Comparison of ENCODE assay signal across 8 cellular contexts in genomic region chr2:108447947-108448677, GRCh38. TPM values are rescaled to one million over a fixed set of nuclear protein-coding genes. Genes with fewer than 3 reads are reported as not detected.
DNase-seq lines count a peak whose midpoint lies in the region; ATAC-seq and TF ChIP-seq lines count a peak whose summit lies in the region.

No MANE protein-coding gene starts in this region.

- peaks cover 11% of the 10 kb centered on the region for H3K36me3 Mint-ChIP-seq in mesothelial cell of epicardium

- H3K36me3 ChIP-seq in MG63 = peaks cover 14% of the 10 kb centered on the region; the same call in 1 of the 2 replicates
- peaks cover 5% of the 10 kb centered on the region for H3K36me3 ChIP-seq in mammary epithelial cell (ENCODE audit: insufficient read depth, low read length)

- no peaks in the 10 kb centered on the region for H3K27me3 Mint-ChIP-seq in mesothelial cell of epicardium (ENCODE audit: low read depth)

- no peaks in the 10 kb centered on the region for H4K20me1 ChIP-seq in mammary epithelial cell (ENCODE audit: insufficient read depth, low read length)

- peaks cover 27% of the 10 kb centered on the region for H3K79me2 ChIP-seq in mammary epithelial cell (ENCODE audit: insufficient read depth, low read length)

- peak overlapping the region; percentile 75 for H3K27ac ChIP-seq in mammary epithelial cell (ENCODE audit: insufficient read depth, low read depth, low read length)

- DNase-seq in G401 (ENCODE audit: low spot score) = peak; percentile 27
- DNase-seq in MG63 = no peak
- DNase-seq in mammary epithelial cell = no peak
- DNase-seq in mesothelial cell of epicardium (ENCODE audit: low spot score in 2 of 2, unreplicated experiment in 2 of 2) = no peak
- DNase-seq in RKO (ENCODE audit: low spot score) = no peak
- no peak for DNase-seq in Ammon's horn (ENCODE audit: low spot score)

- peak overlapping the region; percentile 84 for H2AFZ ChIP-seq in mammary epithelial cell (ENCODE audit: low read depth, low read length)

- BruUV-seq in mammary epithelial cell (replicated peaks; lab: Mats Ljungman, UMichigan) = no TSS peak

- peaks cover 28% of the 10 kb centered on the region for H3K4me1 ChIP-seq in mammary epithelial cell (ENCODE audit: insufficient read depth, low read length)

- H3K4me2 ChIP-seq in mammary epithelial cell (ENCODE audit: insufficient read depth, low read depth, low read length) = peak overlapping the region; percentile 98

- 40% methylated on average over 22 of the region's 23 CpGs for WGBS in mammary epithelial cell (ENCODE audit: low coverage, missing lambda C conversion rate)

- H3K27ac Mint-ChIP-seq in mesothelial cell of epicardium = peak overlapping the region; percentile 97

- H3K4me3 ChIP-seq in MG63 = peak overlapping the region; percentile 97
- peak overlapping the region; percentile 61 to 91 (median 87) for H3K4me3 ChIP-seq in mammary epithelial cell (replicated peaks in 1 of 3; ENCODE audit: insufficient read depth in 1 of 3, low read depth in 2 of 3, low read length in 3 of 3)

- H3K27me3 ChIP-seq in MG63 (no peaks in the 10 kb centered on the region), mammary epithelial cell (ENCODE audit: insufficient read depth, low read length) (no peaks in the 10 kb centered on the region)

- ATAC-seq in HG03135 (IDR thresholded peaks at IDR 0.05; ENCODE audit: unreplicated experiment) (no peak), GM19324 (IDR thresholded peaks at IDR 0.05; ENCODE audit: low FRiP score, unreplicated experiment) (no peak)

- peaks cover 4% of the 10 kb centered on the region for H3K9me3 Mint-ChIP-seq in mesothelial cell of epicardium

- H3K9me3 ChIP-seq in MG63 = no peaks in the 10 kb centered on the region
- peaks cover 6% of the 10 kb centered on the region for H3K9me3 ChIP-seq in mammary epithelial cell (replicated peaks; ENCODE audit: insufficient read depth, low read length)

- intact Hi-C loops in mammary epithelial cell (cut with micrococcal nuclease) = loop anchor here (2.0 to 5.0 kb wide), 2 partner anchors 35 to 231 kb away; no protein-coding TSS in a partner anchor

- peaks cover 21% of the 10 kb centered on the region for H3K4me1 Mint-ChIP-seq in mesothelial cell of epicardium

- CTCF ChIA-PET in mammary epithelial cell (lab: Charles Lee; ENCODE audit: low non-redundant PET) = interaction anchor here (0.5 kb wide), 1 partner anchor 45 kb away, joined by 3 read pairs; no protein-coding TSS in a partner anchor

- dilution Hi-C loops in mammary epithelial cell (cut with HindIII; ENCODE audit: low sequenced_read_pairs) = no loop called here

- peak overlapping the region; percentile 89 for H3K9ac ChIP-seq in mammary epithelial cell (ENCODE audit: insufficient read depth, low read length)

- in situ Hi-C loops in G401 (cut with HindIII; ENCODE audit: low sequenced_read_pairs) = no loop called here
- in situ Hi-C loops in mammary epithelial cell (cut with MboI; ENCODE audit: low sequenced_read_pairs in 2 of 2) = no loop called here

- H3K4me3 Mint-ChIP-seq in mesothelial cell of epicardium = peak overlapping the region; percentile 88

- TF ChIP-seq CTCF in mammary epithelial cell (conservative IDR thresholded peaks at IDR 0.05 in 1 of 2, IDR thresholded peaks at IDR 0.05 in 1 of 2; ENCODE audit: extremely low read depth in 1 of 2, insufficient read depth in 1 of 2, low read depth in 1 of 2, low read length in 2 of 2) = no peak
- no peak for TF ChIP-seq CTCF in mesothelial cell of epicardium (IDR thresholded peaks at IDR 0.05; ENCODE audit: unreplicated experiment)

RNA-seq across cellular contexts. Expression of gene GCC2, which starts 0.9 kb away (rescaled TPM):
- 13.5 and 18.9 TPM in 2 replicates for total RNA-seq in G401 (2014; rRNA removed; shearing (Covaris generic))
- total RNA-seq in MG63 (2014; rRNA removed; shearing (Covaris generic); ENCODE audit: low replicate concordance) = 4.0 and 6.0 TPM in 2 replicates
- total RNA-seq in mammary epithelial cell = 10 to 100 TPM; 20.8 to 31.5 TPM
- polyA plus RNA-seq in mammary epithelial cell = 4.6 TPM
- 3.6 TPM for polyA minus RNA-seq in mammary epithelial cell
- total RNA-seq in mesothelial cell of epicardium = 43.8 to 44.9 TPM (median 44.2 TPM) in 3 replicates
